In the genomic region with DNA sequence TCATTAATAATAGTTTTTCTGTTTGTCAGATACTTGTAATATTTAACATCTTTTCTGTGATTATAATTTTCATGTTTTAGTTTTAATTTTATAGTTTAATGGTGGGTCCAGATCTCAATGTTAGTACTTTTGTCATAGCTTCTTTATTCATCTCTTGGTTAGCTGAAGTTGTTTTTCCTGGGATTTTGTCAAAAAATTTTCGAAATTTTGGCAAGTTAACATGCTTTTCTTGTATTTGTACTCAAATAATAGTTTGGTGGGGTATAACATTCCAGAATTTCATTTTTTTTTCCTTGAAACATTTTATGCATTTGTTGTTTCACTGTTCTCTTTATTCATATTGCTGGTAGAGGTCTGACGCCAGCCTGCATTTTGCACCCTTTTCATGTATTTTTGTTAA, we compare ENCODE assay signal across 17 cellular contexts.
"Had no signal": no experiment of that assay in that cellular context is flagged by ENCODE, and none has a peak within 500 bp of the region (broad histone marks: within the 10 kb centered on the region; RNA-seq: fewer than 3 reads in every experiment).

No MANE protein-coding gene starts in this region.

- H3K27me3 Mint-ChIP-seq: memory B cell; naive B cell; stimulated activated naive B cell treated with anti-CD40 and anti-IgM and Interleukin-4, amounts not matched to agents 10 μg/mL and 1 μg/mL and 100 μg/mL, for 72 hours; stimulated activated naive CD8-positive, alpha-beta T cell treated with anti-CD3 and anti-CD28 coated beads, Interleukin-15, amount 100 ng/mL, for 72 hours had no signal

- H3K4me1 Mint-ChIP-seq: nephron progenitor cell had no signal

- H3K9me3 Mint-ChIP-seq: immature natural killer cell had no signal

- FAIRE-seq: colon, endothelial cell of umbilical vein, keratinocyte had no signal

- H3K27ac Mint-ChIP-seq: memory B cell; stimulated activated naive B cell treated with anti-CD40 and anti-IgM and Interleukin-4, amounts not matched to agents 10 μg/mL and 1 μg/mL and 100 μg/mL, for 72 hours had no signal

- ATAC-seq: lower lobe of right lung; right cardiac atrium; stimulated activated naive B cell treated with anti-CD40 and anti-IgM and Interleukin-4, amounts not matched to agents 10 μg/mL and 1 μg/mL and 100 μg/mL, for 72 hours; stimulated activated naive CD8-positive, alpha-beta T cell treated with anti-CD3 and anti-CD28 coated beads, Interleukin-15, amount 100 ng/mL, for 72 hours had no signal

- H3K4me3 ChIP-seq: left lung, lower lobe of right lung had no signal

- H3K4me3 Mint-ChIP-seq: immature natural killer cell; memory B cell; nephron progenitor cell; stimulated activated naive B cell treated with anti-CD40 and anti-IgM and Interleukin-4, amounts not matched to agents 10 μg/mL and 1 μg/mL and 100 μg/mL, for 72 hours; stimulated activated naive CD8-positive, alpha-beta T cell treated with anti-CD3 and anti-CD28 coated beads, Interleukin-15, amount 100 ng/mL, for 72 hours had no signal

- DNase-seq: dermis blood vessel endothelial cell; erythroblast; immature natural killer cell; left lung; lower lobe of right lung; naive B cell; nephron progenitor cell; posterior cingulate gyrus; right cardiac atrium; stimulated activated CD4-positive, alpha-beta T cell treated with anti-CD3 and anti-CD28 coated beads, Interleukin-4, amount 100 ng/mL, for 24 hours; stimulated activated naive B cell treated with anti-CD40 and anti-IgM and Interleukin-4, amounts not matched to agents 10 μg/mL and 1 μg/mL and 100 μg/mL, for 72 hours; stimulated activated naive CD8-positive, alpha-beta T cell treated with anti-CD3 and anti-CD28 coated beads, Interleukin-15, amount 100 ng/mL, for 72 hours; trophoblast cell had no signal
